In genomic region chr22:28029201-28029948, GRCh38 we compare ENCODE assay signal across 9 cellular contexts.
A peak's percentile ranks its signal among the peaks of the same experiment; 100 is the strongest.
DNase-seq lines count a peak whose midpoint lies in the region; ATAC-seq, FAIRE-seq and TF ChIP-seq lines count a peak whose summit lies in the region.
"Had no signal": no experiment of that assay in that cellular context is flagged by ENCODE, and none has a peak within 500 bp of the region (broad histone marks: within the 10 kb centered on the region; RNA-seq: fewer than 3 reads in every experiment).

No MANE protein-coding gene starts in this region.

- TF ChIP-seq CTCF in bronchial epithelial cell (IDR thresholded peaks at IDR 0.05; ENCODE audit: insufficient read depth, low read length, severe bottlenecking): no peak

- DNase-seq in DMS153 treated with DMSO at 0.1 percent for 48 hours (lab: John Stamatoyannopoulos, UW; ENCODE audit: unreplicated experiment) (peak; percentile 94), NCI-H2029 (lab: John Stamatoyannopoulos, UW) (peak; percentile 93), bronchial epithelial cell (ENCODE audit: low read depth) (peak; percentile 22), myocyte (ENCODE audit: low read depth) (peak; percentile 58)
- DNase-seq in NK-92 treated with Interleukin-12 subunit alpha and Interleukin-12 subunit beta, amount 100 ng/mL, for 24 hours (lab: John Stamatoyannopoulos, UW): no peak
- DNase-seq in stimulated activated CD4-positive, alpha-beta T cell treated with anti-CD3 and anti-CD28 coated beads, Interleukin-2, amount 100 ng/mL, for 24 hours: no peak
- DNase-seq: KG1 had no signal

- H3K27me3 ChIP-seq in bronchial epithelial cell (ENCODE audit: control insufficient read depth, insufficient read depth, low read length): no peaks in the 10 kb centered on the region

- H3K36me3 ChIP-seq in bronchial epithelial cell (ENCODE audit: control insufficient read depth, insufficient read depth, low read length): no peaks in the 10 kb centered on the region

- ATAC-seq in GM21367 (IDR thresholded peaks at IDR 0.05; ENCODE audit: unreplicated experiment) (no peak), HG03108 (IDR thresholded peaks at IDR 0.05; ENCODE audit: unreplicated experiment) (no peak)

- no peak overlapping the region for H3K4me3 ChIP-seq in bronchial epithelial cell (ENCODE audit: low read depth, low read length)

- peak; percentile 75 for FAIRE-seq in bronchial epithelial cell (lab: Jason Lieb, UNC)

Comparison
In these comparisons a context has a peak if more than half of its experiments do, and no peak if none do; other contexts are left out.
1. DNase-seq: peak in DMS153 treated with DMSO at 0.1 percent for 48 hours (single experiment), NCI-H2029 (single experiment), bronchial epithelial cell (single experiment) and myocyte (single experiment); none in NK-92 treated with Interleukin-12 subunit alpha and Interleukin-12 subunit beta, amount 100 ng/mL, for 24 hours (single experiment) and stimulated activated CD4-positive, alpha-beta T cell treated with anti-CD3 and anti-CD28 coated beads, Interleukin-2, amount 100 ng/mL, for 24 hours (0 of 2).